8 cellular contexts compared by ENCODE assay signal in genomic region chr22:26579331-26579886, GRCh38. TPM values are rescaled to one million over a fixed set of nuclear protein-coding genes. Genes with fewer than 3 reads are reported as not detected.
DNase-seq lines count a peak whose midpoint lies in the region; ATAC-seq and TF ChIP-seq lines count a peak whose summit lies in the region.

No MANE protein-coding gene starts in this region.

- peak; percentile 73 for ATAC-seq in GM19023 (IDR thresholded peaks at IDR 0.05; ENCODE audit: unreplicated experiment)
- ATAC-seq in activated CD8-positive, alpha-beta T cell treated with anti-CD3 and anti-CD28 coated beads for 36 hours: peak; percentile 95
- peak; percentile 40 for ATAC-seq in left lobe of liver
- ATAC-seq in HG03139 (IDR thresholded peaks at IDR 0.05; ENCODE audit: unreplicated experiment): no peak

- H3K4me3 Mint-ChIP-seq in activated CD8-positive, alpha-beta T cell treated with anti-CD3 and anti-CD28 coated beads for 36 hours: peak overlapping the region; percentile 63

- peak overlapping the region; percentile 96 for H3K27ac Mint-ChIP-seq in activated CD8-positive, alpha-beta T cell treated with anti-CD3 and anti-CD28 coated beads for 36 hours

- TF ChIP-seq CTCF in HL-60 (IDR thresholded peaks at IDR 0.05; ENCODE audit: insufficient read depth, low read length): no peak
- no peak for TF ChIP-seq CTCF in activated CD8-positive, alpha-beta T cell treated with anti-CD3 and anti-CD28 coated beads for 36 hours (IDR thresholded peaks at IDR 0.05)

- peaks cover 67% of the 10 kb centered on the region for H3K4me1 Mint-ChIP-seq in activated CD8-positive, alpha-beta T cell treated with anti-CD3 and anti-CD28 coated beads for 36 hours (ENCODE audit: low read depth)

- intact Hi-C loops in activated CD8-positive, alpha-beta T cell treated with anti-CD3 and anti-CD28 coated beads for 36 hours (cut with micrococcal nuclease): no loop called here

- CTCF ChIA-PET in activated CD8-positive, alpha-beta T cell treated with anti-CD3 and anti-CD28 coated beads for 36 hours (lab: Charles Lee): interaction anchor here (1.5 kb wide), 1 partner anchor 9 kb away, joined by 4 read pairs; no protein-coding TSS in a partner anchor

- no peaks in the 10 kb centered on the region for H3K27me3 Mint-ChIP-seq in activated CD8-positive, alpha-beta T cell treated with anti-CD3 and anti-CD28 coated beads for 36 hours

- DNase-seq in HL-60 (ENCODE audit: low read depth in 1 of 2, low spot score in 1 of 2): peak in 1 of 2 experiments; percentile 88
- peak; percentile 79 for DNase-seq in activated CD8-positive, alpha-beta T cell treated with anti-CD3 and anti-CD28 coated beads for 36 hours
- DNase-seq in left lobe of liver (ENCODE audit: low spot score): no peak
- DNase-seq in anterior cingulate cortex (lab: John Stamatoyannopoulos, UW): no peak
- DNase-seq in foreskin melanocyte: no peak
- DNase-seq in DMS79 (lab: John Stamatoyannopoulos, UW): no peak

- H3K27ac ChIP-seq in HL-60 (replicated peaks): peak overlapping the region; percentile 53

- H3K36me3 Mint-ChIP-seq in activated CD8-positive, alpha-beta T cell treated with anti-CD3 and anti-CD28 coated beads for 36 hours (ENCODE audit: low read depth): peaks cover 31% of the 10 kb centered on the region

- H3K4me3 ChIP-seq in HL-60 (replicated peaks; ENCODE audit: insufficient read depth, low read length): no peak overlapping the region; the same call in 1 of the 2 replicates

- no peaks in the 10 kb centered on the region for H3K9me3 Mint-ChIP-seq in activated CD8-positive, alpha-beta T cell treated with anti-CD3 and anti-CD28 coated beads for 36 hours

- H3K27me3 ChIP-seq in HL-60 (ENCODE audit: insufficient read depth, poor library complexity, severe bottlenecking): no peaks in the 10 kb centered on the region

- POLR2A ChIA-PET in activated CD8-positive, alpha-beta T cell treated with anti-CD3 and anti-CD28 coated beads for 36 hours (lab: Charles Lee): interaction anchor here (0.6 to 2.1 kb wide), 12 partner anchors 10 to 94 kb away, joined by 3 to 9 read pairs (median 4); partner anchors contain the start of gene MIAT

RNA-seq across cellular contexts. Expression of gene TPST2, which starts 10.5 kb away (rescaled TPM):
- total RNA-seq in activated CD8-positive, alpha-beta T cell treated with anti-CD3 and anti-CD28 coated beads for 36 hours: 10 to 100 TPM; 30.7 to 33.6 TPM
- 71.9 TPM for total RNA-seq in left lobe of liver

RNA-seq across cellular contexts. Expression of gene CRYBB1, which starts 38.4 kb away (rescaled TPM):
- total RNA-seq in activated CD8-positive, alpha-beta T cell treated with anti-CD3 and anti-CD28 coated beads for 36 hours: not detected
- total RNA-seq in left lobe of liver: not detected

RNA-seq across cellular contexts. Expression of gene CRYBA4, which starts 42.4 kb away (rescaled TPM):
- total RNA-seq in activated CD8-positive, alpha-beta T cell treated with anti-CD3 and anti-CD28 coated beads for 36 hours: not detected
- total RNA-seq in left lobe of liver: not detected
